11 cellular contexts compared by ENCODE assay signal in genomic region chr21:41431788-41432548, GRCh38. TPM values are rescaled to one million over a fixed set of nuclear protein-coding genes. Genes with fewer than 3 reads are reported as not detected.
DNase-seq lines count a peak whose midpoint lies in the region; ATAC-seq and TF ChIP-seq lines count a peak whose summit lies in the region.
"Had no signal": no experiment of that assay in that cellular context is flagged by ENCODE, and none has a peak within 500 bp of the region (broad histone marks: within the 10 kb centered on the region; RNA-seq: fewer than 3 reads in every experiment).

No MANE protein-coding gene starts in this region.

- H3K36me3 ChIP-seq in BLaER1 (peaks cover 30% of the 10 kb centered on the region), osteoblast (ENCODE audit: insufficient read depth, low read length) (no peaks in the 10 kb centered on the region)

- H3K9ac ChIP-seq in BLaER1: peak overlapping the region; percentile 39; the same call in 1 of the 2 replicates

- H3K4me1 ChIP-seq in BLaER1 (peaks cover 66% of the 10 kb centered on the region), osteoblast (ENCODE audit: insufficient read depth, low read length) (peaks cover under 1% of the 10 kb centered on the region)

- DNase-seq in osteoblast (ENCODE audit: insufficient read length, low spot score, missing footprints) (no peak), retina (no peak), Kasumi-1 (lab: John Stamatoyannopoulos, UW) (no peak), superior temporal gyrus (ENCODE audit: extremely low spot score) (no peak)
- DNase-seq: NCI-H748 treated with DMSO at 0.1 percent for 48 hours had no signal

- H3K9me3 ChIP-seq in BLaER1 (peaks cover 39% of the 10 kb centered on the region), osteoblast (ENCODE audit: low read depth, low read length) (no peaks in the 10 kb centered on the region)
- H3K9me3 ChIP-seq: neutrophil had no signal

- H2AFZ ChIP-seq in osteoblast (ENCODE audit: low read length): no peak overlapping the region

- TF ChIP-seq CTCF in osteoblast (IDR thresholded peaks at IDR 0.05; ENCODE audit: extremely low read depth, low read depth, low read length): no peak

- H4K20me1 ChIP-seq in BLaER1 (no peaks in the 10 kb centered on the region), osteoblast (ENCODE audit: insufficient read depth, low read length) (no peaks in the 10 kb centered on the region)

- ATAC-seq in GM19023 (IDR thresholded peaks at IDR 0.05; ENCODE audit: unreplicated experiment) (peak; percentile 78), HG02623 (IDR thresholded peaks at IDR 0.05; ENCODE audit: unreplicated experiment) (peak; percentile 76), HG03565 (IDR thresholded peaks at IDR 0.05; ENCODE audit: unreplicated experiment) (peak; percentile 84)
- ATAC-seq: K562 had no signal

- H3K4me2 ChIP-seq in BLaER1 (peak overlapping the region; percentile 93), osteoblast (ENCODE audit: insufficient read depth, low read length) (no peak overlapping the region)

- H3K79me2 ChIP-seq in osteoblast (ENCODE audit: insufficient read depth, low read length): no peaks in the 10 kb centered on the region

- H3K27ac ChIP-seq in BLaER1 (peak overlapping the region; percentile 78), osteoblast (ENCODE audit: low read depth, low read length) (no peak overlapping the region)
- H3K27ac ChIP-seq: neutrophil had no signal

- H3K4me3 ChIP-seq in BLaER1 (peak overlapping the region; percentile 37), osteoblast (ENCODE audit: insufficient read depth, low read length) (no peak overlapping the region)
- H3K4me3 ChIP-seq: K562 had no signal

- peaks cover 11% of the 10 kb centered on the region for H3K27me3 ChIP-seq in BLaER1
- H3K27me3 ChIP-seq in osteoblast (ENCODE audit: insufficient read depth, low read length): peaks cover 10% of the 10 kb centered on the region

RNA-seq across cellular contexts. Expression of gene MX1, which starts 5.9 kb away (rescaled TPM):
- total RNA-seq in osteoblast: 28.3 and 33.3 TPM in 2 replicates
